Comparison of ENCODE assay signal across 15 cellular contexts in genomic region chrX:133650262-133650661, GRCh38.
"Had no signal": no experiment of that assay in that cellular context is flagged by ENCODE, and none has a peak within 500 bp of the region (broad histone marks: within the 10 kb centered on the region; RNA-seq: fewer than 3 reads in every experiment).

No MANE protein-coding gene starts in this region.

- DNase-seq: dermis blood vessel endothelial cell; erythroblast; foreskin keratinocyte; immature natural killer cell; left colon; left ventricle myocardium superior; posterior cingulate gyrus; stimulated activated CD4-positive, alpha-beta T cell treated with anti-CD3 and anti-CD28 coated beads, Interleukin-2, amount 100 ng/mL, for 48 hours; stimulated activated naive CD4-positive, alpha-beta T cell treated with Interleukin-2 at 50 U/mL for 16 hours; trophoblast cell had no signal

- H3K4me2 ChIP-seq: smooth muscle cell had no signal

- H3K27ac Mint-ChIP-seq: immature natural killer cell; mesothelial cell of epicardium; natural killer cell treated with Interleukin-12 subunit alpha and Interleukin-12 subunit beta and Interleukin-15 and Interleukin-18, amount 100 ng/mL, for 72 hours had no signal

- H3K27ac ChIP-seq: foreskin keratinocyte, right atrium auricular region had no signal

- ATAC-seq: foreskin keratinocyte; left colon; left ventricle myocardium superior; natural killer cell treated with Interleukin-12 subunit alpha and Interleukin-12 subunit beta and Interleukin-15 and Interleukin-18, amount 100 ng/mL, for 72 hours had no signal

- H3K4me3 ChIP-seq: right atrium auricular region, smooth muscle cell had no signal

- H3K36me3 ChIP-seq: right atrium auricular region had no signal

- H3K36me3 Mint-ChIP-seq: immature natural killer cell; natural killer cell treated with Interleukin-12 subunit alpha and Interleukin-12 subunit beta and Interleukin-15 and Interleukin-18, amount 100 ng/mL, for 72 hours had no signal

- H3K9me3 ChIP-seq: right atrium auricular region had no signal

- H3K4me3 Mint-ChIP-seq: central memory CD8-positive, alpha-beta T cell; immature natural killer cell; mesothelial cell of epicardium; natural killer cell treated with Interleukin-12 subunit alpha and Interleukin-12 subunit beta and Interleukin-15 and Interleukin-18, amount 100 ng/mL, for 72 hours had no signal

- H3K4me1 ChIP-seq: right atrium auricular region had no signal

- H3K27me3 ChIP-seq: foreskin keratinocyte had no signal

- H3K4me1 Mint-ChIP-seq: immature natural killer cell had no signal

- H3K9me3 Mint-ChIP-seq: central memory CD8-positive, alpha-beta T cell; immature natural killer cell; mesothelial cell of epicardium; natural killer cell treated with Interleukin-12 subunit alpha and Interleukin-12 subunit beta and Interleukin-15 and Interleukin-18, amount 100 ng/mL, for 72 hours had no signal

- H3K27me3 Mint-ChIP-seq: central memory CD8-positive, alpha-beta T cell had no signal
